Comparison of ENCODE assay signal across 11 cellular contexts in the genomic region with DNA sequence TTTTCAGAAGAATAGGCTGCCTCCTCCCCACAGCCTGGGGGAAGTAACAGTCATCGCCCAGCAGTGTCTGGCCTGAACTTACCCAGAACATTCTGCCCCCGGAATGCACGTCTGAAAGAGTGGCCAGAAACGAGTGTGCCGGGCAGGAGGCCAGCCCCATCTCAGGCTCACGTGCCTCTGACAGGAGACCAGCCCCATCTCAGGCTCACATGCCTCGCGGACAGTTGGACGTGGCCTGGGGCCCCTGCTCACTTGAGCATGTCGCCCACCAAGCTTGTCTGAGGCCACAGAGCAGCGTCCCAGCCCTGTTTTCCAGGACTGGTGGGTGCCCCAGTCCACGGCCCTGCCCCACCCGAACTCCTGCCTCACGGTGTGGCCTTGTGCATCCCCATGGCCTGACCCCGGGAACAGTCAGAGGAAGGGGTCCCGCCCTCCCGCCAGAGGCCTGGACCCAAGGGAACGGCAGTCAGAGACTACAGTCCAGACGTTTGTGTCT. TPM values are rescaled to one million over a fixed set of nuclear protein-coding genes. Genes with fewer than 3 reads are reported as not detected.
DNase-seq lines count a peak whose midpoint lies in the region; ATAC-seq and TF ChIP-seq lines count a peak whose summit lies in the region.
"Had no signal": no experiment of that assay in that cellular context is flagged by ENCODE, and none has a peak within 500 bp of the region (broad histone marks: within the 10 kb centered on the region; RNA-seq: fewer than 3 reads in every experiment).

No MANE protein-coding gene starts in this region.

- TF ChIP-seq CTCF in AG09309 (IDR thresholded peaks at IDR 0.05; ENCODE audit: control insufficient read depth, insufficient read depth, low read depth, low read length, missing control alignments) = no peak
- no peak for TF ChIP-seq CTCF in foreskin fibroblast (IDR thresholded peaks at IDR 0.05; ENCODE audit: low read depth, low read length)
- TF ChIP-seq CTCF in omental fat pad (IDR thresholded peaks at IDR 0.05) = no peak

- H3K4me3 ChIP-seq in AG09309 (ENCODE audit: control insufficient read depth, low read depth, low read length) = no peak overlapping the region
- H3K4me3 ChIP-seq in foreskin fibroblast (ENCODE audit: low read depth in 1 of 2, low read length in 2 of 2) = no peak overlapping the region

- peaks cover 3 to 6% of the 10 kb centered on the region in 2 donors for H3K36me3 Mint-ChIP-seq in activated T-cell treated with anti-CD3 and anti-CD28 coated beads, Interleukin-2, amount 50 U/mL, for 72 hours (ENCODE audit: insufficient read depth in 2 of 2)

- peaks cover 0 to 9% of the 10 kb centered on the region in 2 donors for H3K9me3 Mint-ChIP-seq in activated T-cell treated with anti-CD3 and anti-CD28 coated beads, Interleukin-2, amount 50 U/mL, for 72 hours

- peak; percentile 39 for DNase-seq in AG09309 (ENCODE audit: low read depth)
- DNase-seq in RPMI7951 (ENCODE audit: low read depth) = peak; percentile 67
- peak; percentile 81 to 94 for DNase-seq in foreskin fibroblast
- DNase-seq in omental fat pad (ENCODE audit: low spot score) = no peak
- no peak for DNase-seq in stimulated activated CD4-positive, alpha-beta T cell treated with anti-CD3 and anti-CD28 coated beads, Interleukin-12 subunit alpha, Interleukin-12 subunit beta, amount 100 ng/mL, for 4 hours
- no peak for DNase-seq in DMS79 (lab: John Stamatoyannopoulos, UW)
- no peak for DNase-seq in activated T-cell treated with anti-CD3 and anti-CD28 coated beads, Interleukin-2, amount 50 U/mL, for 1 hour
- DNase-seq in activated T-cell treated with anti-CD3 and anti-CD28 coated beads, Interleukin-2, amount 50 U/mL, for 72 hours = no peak
- DNase-seq: NCI-H1105 treated with DMSO at 0.1 percent for 48 hours, SW 1271 had no signal

- H3K27me3 Mint-ChIP-seq in activated T-cell treated with anti-CD3 and anti-CD28 coated beads, Interleukin-2, amount 50 U/mL, for 72 hours (ENCODE audit: low read depth) = no peaks in the 10 kb centered on the region

- peak; percentile 35 for ATAC-seq in omental fat pad (ENCODE audit: low FRiP score)
- no peak for ATAC-seq in activated T-cell treated with anti-CD3 and anti-CD28 coated beads, Interleukin-2, amount 50 U/mL, for 72 hours (replicated peaks in 1 of 2)

- no peak overlapping the region for H3K4me3 Mint-ChIP-seq in activated T-cell treated with anti-CD3 and anti-CD28 coated beads, Interleukin-2, amount 50 U/mL, for 72 hours

- no peaks in the 10 kb centered on the region for H3K4me1 Mint-ChIP-seq in activated T-cell treated with anti-CD3 and anti-CD28 coated beads, Interleukin-2, amount 50 U/mL, for 72 hours (ENCODE audit: low read depth)

- H3K27ac Mint-ChIP-seq in activated T-cell treated with anti-CD3 and anti-CD28 coated beads, Interleukin-2, amount 50 U/mL, for 72 hours = no peak overlapping the region
- H3K27ac Mint-ChIP-seq: activated T-helper 2 cell treated with anti-CD3 and anti-CD28 coated beads, Interferon-gamma antibody, Interleukin-2, Interleukin-4, amounts not matched to agents 10 μg/mL and 5 μg/mL and 100 μg/mL, durations not matched to agents 14 hours and 24 hours and 36 hours had no signal

RNA-seq across cellular contexts. Expression of gene CDH15, which starts 16.3 kb away (rescaled TPM):
- 0.36 and 0.59 TPM in 2 replicates for total RNA-seq in RPMI7951 (2014; rRNA removed; shearing (Covaris generic))
- not detected for total RNA-seq in omental fat pad
- not detected for total RNA-seq in activated T-cell treated with anti-CD3 and anti-CD28 coated beads, Interleukin-2, amount 50 U/mL, for 72 hours
- total RNA-seq: activated T-helper 2 cell treated with anti-CD3 and anti-CD28 coated beads, Interferon-gamma antibody, Interleukin-2, Interleukin-4, amounts not matched to agents 10 μg/mL and 5 μg/mL and 100 μg/mL, durations not matched to agents 14 hours and 24 hours and 36 hours had no signal

RNA-seq across cellular contexts. Expression of gene SLC22A31, which starts 45.1 kb away (rescaled TPM):
- 0.12 TPM in 1 of 2 replicates, not detected in the other for total RNA-seq in RPMI7951 (2014; rRNA removed; shearing (Covaris generic))
- total RNA-seq in omental fat pad = not detected
- total RNA-seq in activated T-cell treated with anti-CD3 and anti-CD28 coated beads, Interleukin-2, amount 50 U/mL, for 72 hours = 1 to 10 TPM; 1.3 to 1.6 TPM

Comparison
In these comparisons a context has a peak if more than half of its experiments do, and no peak if none do; other contexts are left out.
1. DNase-seq: peak in AG09309 (single experiment), RPMI7951 (single experiment) and foreskin fibroblast (2 of 2); none in omental fat pad (single experiment), stimulated activated CD4-positive, alpha-beta T cell treated with anti-CD3 and anti-CD28 coated beads, Interleukin-12 subunit alpha, Interleukin-12 subunit beta, amount 100 ng/mL, for 4 hours (single experiment), DMS79 (single experiment), activated T-cell treated with anti-CD3 and anti-CD28 coated beads, Interleukin-2, amount 50 U/mL, for 1 hour (single experiment) and activated T-cell treated with anti-CD3 and anti-CD28 coated beads, Interleukin-2, amount 50 U/mL, for 72 hours (0 of 2).